In genomic region chr6:45376310-45377040, GRCh38 we compare ENCODE assay signal across 8 cellular contexts. TPM values are rescaled to one million over a fixed set of nuclear protein-coding genes. Genes with fewer than 3 reads are reported as not detected.
A peak's percentile ranks its signal among the peaks of the same experiment; 100 is the strongest.
DNase-seq lines count a peak whose midpoint lies in the region; ATAC-seq and TF ChIP-seq lines count a peak whose summit lies in the region.

No MANE protein-coding gene starts in this region.

- no peak for ATAC-seq in Panc1
- no peak for ATAC-seq in HG03457 (IDR thresholded peaks at IDR 0.05; ENCODE audit: unreplicated experiment)

- H3K4me3 ChIP-seq in Panc1 (ENCODE audit: low read depth in 2 of 2, low read length in 2 of 2) (peak overlapping the region; percentile 84 to 93), osteoblast (ENCODE audit: insufficient read depth, low read length) (peak overlapping the region; percentile 87)

- in situ Hi-C loops in Panc1 (cut with HindIII; ENCODE audit: low pct_unique_long_range_greater_than_20kb, low sequenced_read_pairs): no loop called here

- no peaks in the 10 kb centered on the region for H4K20me1 ChIP-seq in osteoblast (ENCODE audit: insufficient read depth, low read length)

- TF ChIP-seq CTCF in Panc1 (IDR thresholded peaks at IDR 0.05) (no peak), osteoblast (IDR thresholded peaks at IDR 0.05; ENCODE audit: extremely low read depth, low read depth, low read length) (no peak)

- POLR2A ChIA-PET in Panc1 (lab: Charles Lee): interaction anchor here (0.7 kb wide), 2 partner anchors 412 to 901 kb away, joined by 6 to 9 read pairs; no protein-coding TSS in a partner anchor

- peak overlapping the region; percentile 92 for H2AFZ ChIP-seq in osteoblast (ENCODE audit: low read length)

- H3K9me3 ChIP-seq in Panc1 (ENCODE audit: control insufficient read depth, insufficient read depth, low read depth, low read length) (no peaks in the 10 kb centered on the region), osteoblast (ENCODE audit: low read depth, low read length) (no peaks in the 10 kb centered on the region)

- CTCF ChIA-PET in Panc1 (lab: Charles Lee): no interaction called here

- peaks cover 15% of the 10 kb centered on the region for H3K4me1 ChIP-seq in Panc1 (ENCODE audit: control insufficient read depth, insufficient read depth, low read length)
- peaks cover 17% of the 10 kb centered on the region for H3K4me1 ChIP-seq in osteoblast (ENCODE audit: insufficient read depth, low read length)

- intact Hi-C loops in Panc1 (cut with micrococcal nuclease; ENCODE audit: unreplicated experiment): no loop called here

- no TSS peak for BruUV-seq in Panc1 (replicated peaks; lab: Mats Ljungman, UMichigan)

- H3K79me2 ChIP-seq in osteoblast (ENCODE audit: insufficient read depth, low read length): peaks cover 14% of the 10 kb centered on the region

- peak overlapping the region; percentile 99 for H3K4me2 ChIP-seq in osteoblast (ENCODE audit: insufficient read depth, low read length)

- no peaks in the 10 kb centered on the region for H3K36me3 ChIP-seq in Panc1 (ENCODE audit: control insufficient read depth, insufficient read depth, low read length)
- no peaks in the 10 kb centered on the region for H3K36me3 ChIP-seq in osteoblast (ENCODE audit: insufficient read depth, low read length)

- H3K27me3 ChIP-seq in Panc1 (ENCODE audit: control insufficient read depth, insufficient read depth, low read length): no peaks in the 10 kb centered on the region
- H3K27me3 ChIP-seq in osteoblast (ENCODE audit: insufficient read depth, low read length): no peaks in the 10 kb centered on the region

- DNase-seq in DMS114 treated with DMSO at 0.1 percent for 48 hours (lab: John Stamatoyannopoulos, UW; ENCODE audit: unreplicated experiment) (peak; percentile 30), Panc1 (ENCODE audit: low read depth, low spot score) (no peak), epithelial cell of prostate (ENCODE audit: low read depth, low spot score) (no peak), osteoblast (ENCODE audit: insufficient read length, low spot score, missing footprints) (no peak), NCI-H2029 treated with DMSO at 0.1 percent for 48 hours (lab: John Stamatoyannopoulos, UW) (no peak), GDM1 (lab: John Stamatoyannopoulos, UW) (no peak), HK-2 (ENCODE audit: unreplicated experiment) (no peak)

- H3K27ac ChIP-seq in Panc1 (ENCODE audit: low read length) (peak overlapping the region; percentile 96), epithelial cell of prostate (peak overlapping the region; percentile 78), osteoblast (ENCODE audit: low read depth, low read length) (peak overlapping the region; percentile 91)

RNA-seq across cellular contexts. Expression of gene SUPT3H, which starts 1.3 kb away (rescaled TPM):
- total RNA-seq in Panc1 (2021; ENCODE audit: unreplicated experiment): 11.0 TPM
- 13.6 TPM for polyA plus RNA-seq in Panc1 (2012; ENCODE audit: insufficient read length)
- 4.7 TPM in 2 replicates for total RNA-seq in osteoblast

RNA-seq across cellular contexts. Expression of gene RUNX2, which starts 48.3 kb away (rescaled TPM):
- total RNA-seq in Panc1 (2021; ENCODE audit: unreplicated experiment) (7.0 TPM), osteoblast (30.0 and 35.4 TPM in 2 replicates)
- 2.9 TPM for polyA plus RNA-seq in Panc1 (2012; ENCODE audit: insufficient read length)
